15 cellular contexts compared by ENCODE assay signal in genomic region chr14:22600027-22600426, GRCh38. TPM values are rescaled to one million over a fixed set of nuclear protein-coding genes. Genes with fewer than 3 reads are reported as not detected.
DNase-seq lines count a peak whose midpoint lies in the region; ATAC-seq and TF ChIP-seq lines count a peak whose summit lies in the region.
"Had no signal": no experiment of that assay in that cellular context is flagged by ENCODE, and none has a peak within 500 bp of the region (broad histone marks: within the 10 kb centered on the region; RNA-seq: fewer than 3 reads in every experiment).

No MANE protein-coding gene starts in this region.

- POLR2A ChIA-PET in T-cell (lab: Charles Lee) = interaction anchor here (0.5 to 4.9 kb wide), 3 partner anchors 11 to 29 kb away, joined by 3 to 39 read pairs (median 4); partner anchors contain the start of gene DAD1 (in 1 of the 2)

- H3K4me3 Mint-ChIP-seq in activated naive CD4-positive, alpha-beta T cell treated with anti-CD3 and anti-CD28 coated beads, Interleukin-2, amount 50 U/mL, for 24 hours = peak overlapping the region; percentile 97
- H3K4me3 Mint-ChIP-seq in activated naive CD4-positive, alpha-beta T cell treated with anti-CD3 and anti-CD28 coated beads, Interleukin-2, amount 10 ng/mL, durations not matched to agents 7 days and 5 days = no peak overlapping the region
- H3K4me3 Mint-ChIP-seq in T-cell (peak overlapping the region in 2 of 3 donors; percentile 96 to 99), immature natural killer cell (peak overlapping the region in 4 of 5 donors; percentile 96 to 99 (median 98))
- H3K4me3 Mint-ChIP-seq in stimulated activated memory B cell treated with anti-CD40 and anti-IgM and Interleukin-4, amounts not matched to agents 10 μg/mL and 1 μg/mL and 100 μg/mL, for 72 hours = peak overlapping the region; percentile 92

- H3K4me3 ChIP-seq in effector memory CD4-positive, alpha-beta T cell (ENCODE audit: insufficient read depth, low read depth, low read length, poor library complexity, severe bottlenecking) = no peak overlapping the region
- no peak overlapping the region for H3K4me3 ChIP-seq in lower lobe of right lung

- DNase-seq in activated naive CD4-positive, alpha-beta T cell treated with anti-CD3 and anti-CD28 coated beads, Interleukin-2, amount 10 ng/mL, durations not matched to agents 7 days and 5 days = no peak
- DNase-seq in T-cell (no peak), immature natural killer cell (no peak), NCI-H146 (lab: John Stamatoyannopoulos, UW) (no peak), lower lobe of right lung (no peak)
- DNase-seq in effector memory CD4-positive, alpha-beta T cell = no peak
- DNase-seq: DND-41, NCI-H187 treated with DMSO at 0.1 percent for 48 hours, NCI-H524 treated with DMSO at 0.1 percent for 48 hours, ovary, upper lobe of left lung had no signal

- peaks cover 27% of the 10 kb centered on the region for H3K36me3 ChIP-seq in effector memory CD4-positive, alpha-beta T cell (ENCODE audit: control insufficient read depth, insufficient read depth, low read length)
- peaks cover 37% of the 10 kb centered on the region for H3K36me3 ChIP-seq in lower lobe of right lung
- H3K36me3 ChIP-seq: ovary had no signal

- H3K9me3 ChIP-seq in effector memory CD4-positive, alpha-beta T cell (ENCODE audit: control insufficient read depth, low read length) = no peaks in the 10 kb centered on the region
- H3K9me3 ChIP-seq in lower lobe of right lung = no peaks in the 10 kb centered on the region
- H3K9me3 ChIP-seq: ovary, upper lobe of left lung had no signal

- CTCF ChIA-PET in activated naive CD4-positive, alpha-beta T cell treated with anti-CD3 and anti-CD28 coated beads, Interleukin-2, amount 10 ng/mL, durations not matched to agents 7 days and 5 days (lab: Charles Lee) = interaction anchor here (1.3 to 5.0 kb wide), 3 partner anchors 11 to 53 kb away, joined by 3 to 39 read pairs (median 9); partner anchors contain the start of gene DAD1
- CTCF ChIA-PET in T-cell (lab: Charles Lee) = interaction anchor here (0.5 to 2.0 kb wide), 4 partner anchors 10 to 733 kb away, joined by 3 to 11 read pairs (median 6); partner anchors contain the start of gene OXA1L (in 1 of the 2)

- ATAC-seq in T-cell (replicated peaks in 1 of 4) (no peak), lower lobe of right lung (no peak)
- ATAC-seq in stimulated activated memory B cell treated with anti-CD40 and anti-IgM and Interleukin-4, amounts not matched to agents 10 μg/mL and 1 μg/mL and 100 μg/mL, for 72 hours = no peak
- ATAC-seq: esophagus mucosa had no signal

- no peak for TF ChIP-seq CTCF in lower lobe of right lung (IDR thresholded peaks at IDR 0.05)

- peaks cover 10% of the 10 kb centered on the region for H3K4me1 ChIP-seq in effector memory CD4-positive, alpha-beta T cell (ENCODE audit: control insufficient read depth, insufficient read depth, low read length, poor library complexity, severe bottlenecking)
- peaks cover 22% of the 10 kb centered on the region for H3K4me1 ChIP-seq in lower lobe of right lung

- H3K4me1 Mint-ChIP-seq in activated naive CD4-positive, alpha-beta T cell treated with anti-CD3 and anti-CD28 coated beads, Interleukin-2, amount 50 U/mL, for 24 hours = peaks cover 31% of the 10 kb centered on the region
- peaks cover 33% of the 10 kb centered on the region for H3K4me1 Mint-ChIP-seq in activated naive CD4-positive, alpha-beta T cell treated with anti-CD3 and anti-CD28 coated beads, Interleukin-2, amount 10 ng/mL, durations not matched to agents 7 days and 5 days
- H3K4me1 Mint-ChIP-seq in T-cell (peaks cover 32 to 38% (median 37%) of the 10 kb centered on the region in 3 donors), immature natural killer cell (peaks cover 40 to 44% of the 10 kb centered on the region in 2 donors)
- H3K4me1 Mint-ChIP-seq in stimulated activated memory B cell treated with anti-CD40 and anti-IgM and Interleukin-4, amounts not matched to agents 10 μg/mL and 1 μg/mL and 100 μg/mL, for 72 hours = peaks cover 35% of the 10 kb centered on the region

- no peak overlapping the region for H3K27ac ChIP-seq in effector memory CD4-positive, alpha-beta T cell (ENCODE audit: insufficient read depth, low read length, poor library complexity, severe bottlenecking)
- no peak overlapping the region for H3K27ac ChIP-seq in lower lobe of right lung
- H3K27ac ChIP-seq: ovary had no signal

- H3K27ac Mint-ChIP-seq in activated naive CD4-positive, alpha-beta T cell treated with anti-CD3 and anti-CD28 coated beads, Interleukin-2, amount 50 U/mL, for 24 hours = peak overlapping the region; percentile 12
- H3K27ac Mint-ChIP-seq in activated naive CD4-positive, alpha-beta T cell treated with anti-CD3 and anti-CD28 coated beads, Interleukin-2, amount 10 ng/mL, durations not matched to agents 7 days and 5 days = no peak overlapping the region
- H3K27ac Mint-ChIP-seq in T-cell (no peak overlapping the region), immature natural killer cell (peak overlapping the region in 3 of 6 donors; percentile 27 to 94 (median 61))
- peak overlapping the region; percentile 89 for H3K27ac Mint-ChIP-seq in stimulated activated memory B cell treated with anti-CD40 and anti-IgM and Interleukin-4, amounts not matched to agents 10 μg/mL and 1 μg/mL and 100 μg/mL, for 72 hours

- no peaks in the 10 kb centered on the region for H3K27me3 ChIP-seq in effector memory CD4-positive, alpha-beta T cell (replicated peaks; ENCODE audit: control insufficient read depth, insufficient read depth, low read length, poor library complexity, severe bottlenecking)
- no peaks in the 10 kb centered on the region for H3K27me3 ChIP-seq in lower lobe of right lung (ENCODE audit: low read depth)
- H3K27me3 ChIP-seq: ovary, upper lobe of left lung had no signal

- H3K36me3 Mint-ChIP-seq in activated naive CD4-positive, alpha-beta T cell treated with anti-CD3 and anti-CD28 coated beads, Interleukin-2, amount 50 U/mL, for 24 hours = peaks cover 8% of the 10 kb centered on the region
- peaks cover 32% of the 10 kb centered on the region for H3K36me3 Mint-ChIP-seq in activated naive CD4-positive, alpha-beta T cell treated with anti-CD3 and anti-CD28 coated beads, Interleukin-2, amount 10 ng/mL, durations not matched to agents 7 days and 5 days
- peaks cover 37% of the 10 kb centered on the region for H3K36me3 Mint-ChIP-seq in T-cell
- H3K36me3 Mint-ChIP-seq in immature natural killer cell = peaks cover 14 to 22% (median 21%) of the 10 kb centered on the region in 3 donors
- peaks cover 35% of the 10 kb centered on the region for H3K36me3 Mint-ChIP-seq in stimulated activated memory B cell treated with anti-CD40 and anti-IgM and Interleukin-4, amounts not matched to agents 10 μg/mL and 1 μg/mL and 100 μg/mL, for 72 hours

- no peaks in the 10 kb centered on the region for H3K27me3 Mint-ChIP-seq in activated naive CD4-positive, alpha-beta T cell treated with anti-CD3 and anti-CD28 coated beads, Interleukin-2, amount 50 U/mL, for 24 hours
- H3K27me3 Mint-ChIP-seq in activated naive CD4-positive, alpha-beta T cell treated with anti-CD3 and anti-CD28 coated beads, Interleukin-2, amount 10 ng/mL, durations not matched to agents 7 days and 5 days = peaks cover 20% of the 10 kb centered on the region
- H3K27me3 Mint-ChIP-seq in T-cell (peaks cover 0 to 1% of the 10 kb centered on the region in 2 donors), immature natural killer cell (ENCODE audit: low read depth in 3 of 3) (peaks cover 0 to 3% (median 1%) of the 10 kb centered on the region in 3 donors)
- H3K27me3 Mint-ChIP-seq in stimulated activated memory B cell treated with anti-CD40 and anti-IgM and Interleukin-4, amounts not matched to agents 10 μg/mL and 1 μg/mL and 100 μg/mL, for 72 hours = no peaks in the 10 kb centered on the region

- intact Hi-C loops in lower lobe of right lung (cut with DNase I) = no loop called here

- no peaks in the 10 kb centered on the region for H3K9me3 Mint-ChIP-seq in activated naive CD4-positive, alpha-beta T cell treated with anti-CD3 and anti-CD28 coated beads, Interleukin-2, amount 50 U/mL, for 24 hours
- H3K9me3 Mint-ChIP-seq in activated naive CD4-positive, alpha-beta T cell treated with anti-CD3 and anti-CD28 coated beads, Interleukin-2, amount 10 ng/mL, durations not matched to agents 7 days and 5 days = no peaks in the 10 kb centered on the region
- H3K9me3 Mint-ChIP-seq in T-cell (no peaks in the 10 kb centered on the region), immature natural killer cell (no peaks in the 10 kb centered on the region)
- no peaks in the 10 kb centered on the region for H3K9me3 Mint-ChIP-seq in stimulated activated memory B cell treated with anti-CD40 and anti-IgM and Interleukin-4, amounts not matched to agents 10 μg/mL and 1 μg/mL and 100 μg/mL, for 72 hours

RNA-seq across cellular contexts. Expression of gene ABHD4, which starts 1.9 kb away (rescaled TPM):
- 10 to 100 TPM; 10.1 to 20.9 (median 17.3) TPM for total RNA-seq in T-cell
- 10 to 100 TPM; 16.2 to 37.5 (median 30.8) TPM for polyA plus RNA-seq in immature natural killer cell
- total RNA-seq in lower lobe of right lung = 28.5 TPM

RNA-seq across cellular contexts. Expression of gene DAD1, which starts 11.0 kb away (rescaled TPM):
- total RNA-seq in T-cell (100 to 1,000 TPM in 4 of 5 donors, 10 to 100 TPM in 1; 80.9 to 127 (median 113) TPM), lower lobe of right lung (162 TPM)
- 100 to 1,000 TPM; 602 to 622 (median 602) TPM for polyA plus RNA-seq in immature natural killer cell

RNA-seq across cellular contexts. Expression of gene OR6J1, which starts 44.1 kb away (rescaled TPM):
- not detected for total RNA-seq in T-cell
- polyA plus RNA-seq in immature natural killer cell = not detected
- total RNA-seq in lower lobe of right lung = not detected
- total RNA-seq: esophagus mucosa had no signal
- polyA plus RNA-seq: lung, ovary had no signal

Comparison
In these comparisons a context has a peak if more than half of its experiments do, and no peak if none do; other contexts are left out.
1. H3K27ac Mint-ChIP-seq: peak in activated naive CD4-positive, alpha-beta T cell treated with anti-CD3 and anti-CD28 coated beads, Interleukin-2, amount 50 U/mL, for 24 hours (single experiment) and stimulated activated memory B cell treated with anti-CD40 and anti-IgM and Interleukin-4, amounts not matched to agents 10 μg/mL and 1 μg/mL and 100 μg/mL, for 72 hours (single experiment); none in activated naive CD4-positive, alpha-beta T cell treated with anti-CD3 and anti-CD28 coated beads, Interleukin-2, amount 10 ng/mL, durations not matched to agents 7 days and 5 days (single experiment) and T-cell (0 of 2).